In the genomic region with DNA sequence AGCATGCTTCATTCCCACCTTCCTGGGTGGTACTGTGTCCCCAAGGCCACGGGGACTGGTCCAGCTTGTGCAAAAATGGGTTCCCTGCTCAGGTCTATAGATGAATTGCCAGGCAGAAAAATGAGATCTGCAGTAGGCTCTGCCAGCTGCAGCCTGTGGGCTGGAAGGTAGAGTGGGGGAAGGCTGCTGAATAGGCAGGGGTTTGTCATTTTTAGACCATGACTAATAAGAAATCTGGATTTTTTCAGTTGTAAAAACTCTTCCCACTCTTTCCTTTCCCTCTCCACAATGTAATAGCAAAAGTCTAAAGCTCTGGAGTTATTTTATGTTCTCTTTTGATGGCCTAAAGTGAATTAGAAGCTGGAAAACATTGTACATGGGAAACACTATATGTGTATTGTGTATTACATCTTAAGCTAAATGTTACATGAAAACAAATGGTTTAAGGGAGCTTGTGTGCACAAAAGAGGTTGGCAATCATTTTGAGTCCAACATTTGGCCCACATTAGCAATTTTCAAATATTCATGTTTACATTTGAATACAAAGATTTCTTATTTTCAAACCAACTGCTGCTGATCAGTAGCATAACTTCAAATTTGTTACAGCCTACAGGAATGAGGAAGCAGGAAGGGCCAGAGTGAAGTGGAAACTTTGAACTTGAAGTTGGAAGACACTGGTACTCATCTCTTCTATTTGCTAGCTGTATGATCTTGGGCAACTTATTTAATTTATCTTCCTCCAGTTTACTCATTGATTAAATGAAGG, we compare ENCODE assay signal across 12 cellular contexts.
DNase-seq lines count a peak whose midpoint lies in the region; ATAC-seq and TF ChIP-seq lines count a peak whose summit lies in the region.
"Had no signal": no experiment of that assay in that cellular context is flagged by ENCODE, and none has a peak within 500 bp of the region (broad histone marks: within the 10 kb centered on the region; RNA-seq: fewer than 3 reads in every experiment).

No MANE protein-coding gene starts in this region.

- H3K4me3 ChIP-seq in choroid plexus epithelial cell (ENCODE audit: low read depth, low read length) (no peak overlapping the region), mesenchymal stem cell (ENCODE audit: insufficient read depth in 1 of 2, low read depth in 1 of 2, low read length in 2 of 2) (peak overlapping the region in 1 of 2 experiments; percentile 2)

- no peak overlapping the region for H3K23ac ChIP-seq in mesenchymal stem cell (ENCODE audit: low read length in 2 of 2)

- no peak for ATAC-seq in HG02678 (IDR thresholded peaks at IDR 0.05; ENCODE audit: unreplicated experiment)
- ATAC-seq: activated CD4-positive, alpha-beta T cell treated with anti-CD3 and anti-CD28 coated beads for 36 hours had no signal

- H2BK5ac ChIP-seq in mesenchymal stem cell (ENCODE audit: low read depth, low read length, poor library complexity, severe bottlenecking), result no peak overlapping the region

- peak overlapping the region; percentile 52 for H2BK120ac ChIP-seq in mesenchymal stem cell (ENCODE audit: low read depth, low read length)

- TF ChIP-seq CTCF in choroid plexus epithelial cell (conservative IDR thresholded peaks at IDR 0.05; ENCODE audit: low read depth, low read length), result no peak

- H3K36me3 ChIP-seq in mesenchymal stem cell (ENCODE audit: control insufficient read depth in 1 of 2, insufficient read depth in 2 of 2, low read depth in 1 of 2, low read length in 2 of 2), result no peaks in the 10 kb centered on the region

- peak overlapping the region; percentile 25 to 64 for H2BK12ac ChIP-seq in mesenchymal stem cell (ENCODE audit: low read length in 2 of 2)

- H3K27ac ChIP-seq in mesenchymal stem cell (ENCODE audit: low read length, poor library complexity, severe bottlenecking), result peak overlapping the region; percentile 98

- H3K9ac ChIP-seq in mesenchymal stem cell (ENCODE audit: low read length), result peak overlapping the region; percentile 64

- peak overlapping the region in 1 of 2 experiments; percentile 63 for H3K4ac ChIP-seq in mesenchymal stem cell (ENCODE audit: low read depth in 1 of 2, low read length in 2 of 2)

- no peak overlapping the region for H2AFZ ChIP-seq in mesenchymal stem cell (ENCODE audit: low read depth, low read length)

- H3K4me2 ChIP-seq in mesenchymal stem cell (ENCODE audit: low read length, poor library complexity, severe bottlenecking), result peak overlapping the region; percentile 42

- H3K27me3 ChIP-seq in mesenchymal stem cell (ENCODE audit: control insufficient read depth in 1 of 2, insufficient read depth in 1 of 2, low read length in 2 of 2), result no peaks in the 10 kb centered on the region

- peak overlapping the region; percentile 16 to 74 for H3K18ac ChIP-seq in mesenchymal stem cell (ENCODE audit: low read depth in 1 of 2, low read length in 2 of 2)

- H4K8ac ChIP-seq in mesenchymal stem cell (ENCODE audit: low read length), result peak overlapping the region; percentile 81

- peaks cover 4% of the 10 kb centered on the region for H3K4me1 ChIP-seq in mesenchymal stem cell (ENCODE audit: control insufficient read depth, insufficient read depth, low read depth, low read length)

- WGBS in mesenchymal stem cell, result 33% methylated on average over 1 of the region's 1 CpG

- DNase-seq in AG08396 (ENCODE audit: low spot score) (peak; percentile 57), LHCN-M2 (ENCODE audit: low read depth) (peak; percentile 72), choroid plexus epithelial cell (ENCODE audit: low read depth) (peak; percentile 59), mesenchymal stem cell (peak; percentile 45), globus pallidus (ENCODE audit: low spot score) (no peak), NCI-H146 (lab: John Stamatoyannopoulos, UW) (no peak)
- DNase-seq in activated effector memory CD4-positive, alpha-beta T cell treated with anti-CD3 and anti-CD28 coated beads, Interleukin-2, amount 50 U/mL, for 16 hours, result no peak
- DNase-seq: activated CD4-positive, alpha-beta T cell treated with anti-CD3 and anti-CD28 coated beads for 36 hours; AML-193; glutamatergic neuron; NCI-H524 treated with DMSO at 0.1 percent for 48 hours had no signal

- no peaks in the 10 kb centered on the region for H3K79me1 ChIP-seq in mesenchymal stem cell (replicated peaks; ENCODE audit: low read length, poor library complexity, severe bottlenecking)

- peak overlapping the region; percentile 66 for H4K91ac ChIP-seq in mesenchymal stem cell (ENCODE audit: low read length)

- peak overlapping the region; percentile 54 for H2AK5ac ChIP-seq in mesenchymal stem cell (ENCODE audit: low read length, severe bottlenecking)

- peak overlapping the region in 1 of 2 experiments; percentile 94 for H3K14ac ChIP-seq in mesenchymal stem cell (ENCODE audit: low read length in 2 of 2)

- no peak overlapping the region for H2BK15ac ChIP-seq in mesenchymal stem cell (ENCODE audit: low read depth, poor library complexity, severe bottlenecking)

- H3K9me3 ChIP-seq in mesenchymal stem cell (ENCODE audit: control insufficient read depth, low read length), result no peaks in the 10 kb centered on the region

Comparison
In these comparisons a context has a peak if more than half of its experiments do, and no peak if none do; other contexts are left out.
1. DNase-seq: peak in AG08396 (single experiment), LHCN-M2 (single experiment), choroid plexus epithelial cell (single experiment) and mesenchymal stem cell (single experiment); none in globus pallidus (single experiment), NCI-H146 (single experiment) and activated effector memory CD4-positive, alpha-beta T cell treated with anti-CD3 and anti-CD28 coated beads, Interleukin-2, amount 50 U/mL, for 16 hours (single experiment).